19 cellular contexts compared by ENCODE assay signal in genomic region chr9:79813262-79813646, GRCh38.
DNase-seq lines count a peak whose midpoint lies in the region; ATAC-seq and TF ChIP-seq lines count a peak whose summit lies in the region.
"Had no signal": no experiment of that assay in that cellular context is flagged by ENCODE, and none has a peak within 500 bp of the region (broad histone marks: within the 10 kb centered on the region; RNA-seq: fewer than 3 reads in every experiment).

No MANE protein-coding gene starts in this region.

- 49 to 70% methylated on average over 1 of the region's 1 CpG for WGBS in sigmoid colon, 2 donors

- no peaks in the 10 kb centered on the region for H3K27me3 ChIP-seq in KMS-11 (ENCODE audit: insufficient read depth, low read depth)
- no peaks in the 10 kb centered on the region for H3K27me3 ChIP-seq in sigmoid colon

- H3K27ac ChIP-seq in KMS-11 (no peak overlapping the region), sigmoid colon (no peak overlapping the region)
- H3K27ac ChIP-seq: HL-60 had no signal

- H3K36me3 ChIP-seq in KMS-11 (ENCODE audit: insufficient read depth) = no peaks in the 10 kb centered on the region
- no peaks in the 10 kb centered on the region for H3K36me3 ChIP-seq in sigmoid colon

- no peak for TF ChIP-seq EP300 in sigmoid colon (IDR thresholded peaks at IDR 0.05)

- intact Hi-C loops in Right ventricle myocardium inferior (cut with DNase I) = no loop called here
- intact Hi-C loops in left ventricle myocardium superior (cut with micrococcal nuclease) = no loop called here
- intact Hi-C loops in sigmoid colon (cut with DNase I) = no loop called here

- H4K20me1 ChIP-seq in KMS-11 (ENCODE audit: insufficient read depth) = no peaks in the 10 kb centered on the region

- no peak overlapping the region for H3K9ac ChIP-seq in KMS-11

- no peak overlapping the region for H3K27ac Mint-ChIP-seq in activated naive CD8-positive, alpha-beta T cell
- H3K27ac Mint-ChIP-seq in stimulated activated effector memory CD8-positive, alpha-beta T cell treated with anti-CD3 and anti-CD28 coated beads, Interleukin-12 subunit alpha, Interleukin-12 subunit beta, amount 100 ng/mL, for 72 hours = peak overlapping the region; percentile 56

- peak overlapping the region; percentile 66; the same call in 1 of the 2 replicates for H3K4me2 ChIP-seq in KMS-11

- H3K79me2 ChIP-seq in KMS-11 (ENCODE audit: insufficient read depth, low read depth) = no peaks in the 10 kb centered on the region

- H2AFZ ChIP-seq in KMS-11 (ENCODE audit: low read depth) = 0 out of 2 replicates have a peak overlapping the region, but pooled peaks have one; percentile 48

- no peaks in the 10 kb centered on the region for H3K9me3 Mint-ChIP-seq in activated naive CD8-positive, alpha-beta T cell (ENCODE audit: low read depth)
- no peaks in the 10 kb centered on the region for H3K9me3 Mint-ChIP-seq in stimulated activated effector memory CD8-positive, alpha-beta T cell treated with anti-CD3 and anti-CD28 coated beads, Interleukin-12 subunit alpha, Interleukin-12 subunit beta, amount 100 ng/mL, for 72 hours

- H3K4me3 ChIP-seq in KMS-11 (IDR thresholded peaks at IDR 0.05; ENCODE audit: insufficient read depth, low read depth, low read length) (no peak overlapping the region), sigmoid colon (no peak overlapping the region)

- H3K9me3 ChIP-seq in sigmoid colon = no peaks in the 10 kb centered on the region

- in situ Hi-C loops in GM13976 (cut with MboI; ENCODE audit: low sequenced_read_pairs, unreplicated experiment) = no loop called here

- H3K4me1 Mint-ChIP-seq in activated naive CD8-positive, alpha-beta T cell (ENCODE audit: low read depth) = peaks cover 35% of the 10 kb centered on the region
- peaks cover 33% of the 10 kb centered on the region for H3K4me1 Mint-ChIP-seq in stimulated activated effector memory CD8-positive, alpha-beta T cell treated with anti-CD3 and anti-CD28 coated beads, Interleukin-12 subunit alpha, Interleukin-12 subunit beta, amount 100 ng/mL, for 72 hours

- H3K36me3 Mint-ChIP-seq in activated naive CD8-positive, alpha-beta T cell = no peaks in the 10 kb centered on the region
- no peaks in the 10 kb centered on the region for H3K36me3 Mint-ChIP-seq in stimulated activated effector memory CD8-positive, alpha-beta T cell treated with anti-CD3 and anti-CD28 coated beads, Interleukin-12 subunit alpha, Interleukin-12 subunit beta, amount 100 ng/mL, for 72 hours

- H3K27me3 Mint-ChIP-seq in activated naive CD8-positive, alpha-beta T cell = no peaks in the 10 kb centered on the region

- TF ChIP-seq CTCF in KMS-11 (conservative IDR thresholded peaks at IDR 0.05; ENCODE audit: low read depth, low read length) (no peak), GM13976 (IDR thresholded peaks at IDR 0.05; ENCODE audit: borderline replicate concordance, control extremely low read depth, extremely low read depth, insufficient read depth, missing control alignments) (no peak), sigmoid colon (IDR thresholded peaks at IDR 0.05) (no peak)

- no peak for TF ChIP-seq POLR2A in sigmoid colon (IDR thresholded peaks at IDR 0.05)

- peak overlapping the region; percentile 88 for H3K4me3 Mint-ChIP-seq in activated naive CD8-positive, alpha-beta T cell
- peak overlapping the region; percentile 56 for H3K4me3 Mint-ChIP-seq in stimulated activated effector memory CD8-positive, alpha-beta T cell treated with anti-CD3 and anti-CD28 coated beads, Interleukin-12 subunit alpha, Interleukin-12 subunit beta, amount 100 ng/mL, for 72 hours

- DNase-seq in Right ventricle myocardium inferior (ENCODE audit: missing footprints) (no peak), left ventricle myocardium superior (no peak), GM13976 (ENCODE audit: low spot score) (no peak), sigmoid colon (no peak)
- no peak for DNase-seq in stimulated activated effector memory CD8-positive, alpha-beta T cell treated with anti-CD3 and anti-CD28 coated beads, Interleukin-12 subunit alpha, Interleukin-12 subunit beta, amount 100 ng/mL, for 72 hours (ENCODE audit: low spot score in 2 of 2)
- DNase-seq: DMS53; effector CD8-positive, alpha-beta T cell; GOT3; hippocampal formation; KBM-7; NCI-H1105 treated with DMSO at 0.1 percent for 48 hours; NK-92 treated with Interleukin-12 subunit alpha and Interleukin-12 subunit beta, amount 100 ng/mL, for 24 hours; posterior cingulate gyrus; SHP77; stimulated activated CD4-positive, alpha-beta T cell treated with anti-CD3 and anti-CD28 coated beads, Interleukin-15, amount 100 ng/mL, for 24 hours had no signal

- peaks cover 60% of the 10 kb centered on the region for H3K4me1 ChIP-seq in KMS-11 (ENCODE audit: low read depth, poor library complexity, severe bottlenecking)
- H3K4me1 ChIP-seq in sigmoid colon = no peaks in the 10 kb centered on the region

- ATAC-seq in Right ventricle myocardium inferior = peak; percentile 42
- no peak for ATAC-seq in left ventricle myocardium superior
- ATAC-seq in stimulated activated effector memory CD8-positive, alpha-beta T cell treated with anti-CD3 and anti-CD28 coated beads, Interleukin-12 subunit alpha, Interleukin-12 subunit beta, amount 100 ng/mL, for 72 hours = no peak
- no peak for ATAC-seq in GM18511 (IDR thresholded peaks at IDR 0.05; ENCODE audit: unreplicated experiment)
